Comparison of ENCODE assay signal across 1 cellular context in the genomic region with DNA sequence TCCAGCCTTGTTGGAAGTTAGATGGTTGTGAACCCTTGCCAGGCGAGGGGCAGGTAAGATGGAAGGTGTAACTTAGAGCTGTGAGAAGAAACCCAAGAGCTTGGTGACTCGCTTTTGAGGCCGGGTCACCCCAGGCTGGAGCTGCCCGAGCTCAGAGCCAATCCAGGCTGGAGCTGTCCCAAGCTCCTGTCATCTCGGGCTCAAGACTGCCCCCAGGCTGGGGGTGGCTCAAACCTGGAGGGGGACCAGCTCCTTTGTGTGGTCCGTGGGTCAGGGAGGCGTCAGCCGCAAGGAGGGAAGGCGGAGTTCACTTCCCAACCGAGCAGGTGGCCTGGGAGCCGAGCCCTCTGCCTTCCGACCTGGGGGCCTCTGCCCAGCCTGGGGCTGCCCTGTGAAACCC.
TF ChIP-seq lines count a peak whose summit lies in the region.

No MANE protein-coding gene starts in this region.

TF ChIP-seq in HepG2, 621 proteins besides CTCF, POLR2A, EP300 and RAD21 (continued from another document):
- TF ChIP-seq, protein P1, sequence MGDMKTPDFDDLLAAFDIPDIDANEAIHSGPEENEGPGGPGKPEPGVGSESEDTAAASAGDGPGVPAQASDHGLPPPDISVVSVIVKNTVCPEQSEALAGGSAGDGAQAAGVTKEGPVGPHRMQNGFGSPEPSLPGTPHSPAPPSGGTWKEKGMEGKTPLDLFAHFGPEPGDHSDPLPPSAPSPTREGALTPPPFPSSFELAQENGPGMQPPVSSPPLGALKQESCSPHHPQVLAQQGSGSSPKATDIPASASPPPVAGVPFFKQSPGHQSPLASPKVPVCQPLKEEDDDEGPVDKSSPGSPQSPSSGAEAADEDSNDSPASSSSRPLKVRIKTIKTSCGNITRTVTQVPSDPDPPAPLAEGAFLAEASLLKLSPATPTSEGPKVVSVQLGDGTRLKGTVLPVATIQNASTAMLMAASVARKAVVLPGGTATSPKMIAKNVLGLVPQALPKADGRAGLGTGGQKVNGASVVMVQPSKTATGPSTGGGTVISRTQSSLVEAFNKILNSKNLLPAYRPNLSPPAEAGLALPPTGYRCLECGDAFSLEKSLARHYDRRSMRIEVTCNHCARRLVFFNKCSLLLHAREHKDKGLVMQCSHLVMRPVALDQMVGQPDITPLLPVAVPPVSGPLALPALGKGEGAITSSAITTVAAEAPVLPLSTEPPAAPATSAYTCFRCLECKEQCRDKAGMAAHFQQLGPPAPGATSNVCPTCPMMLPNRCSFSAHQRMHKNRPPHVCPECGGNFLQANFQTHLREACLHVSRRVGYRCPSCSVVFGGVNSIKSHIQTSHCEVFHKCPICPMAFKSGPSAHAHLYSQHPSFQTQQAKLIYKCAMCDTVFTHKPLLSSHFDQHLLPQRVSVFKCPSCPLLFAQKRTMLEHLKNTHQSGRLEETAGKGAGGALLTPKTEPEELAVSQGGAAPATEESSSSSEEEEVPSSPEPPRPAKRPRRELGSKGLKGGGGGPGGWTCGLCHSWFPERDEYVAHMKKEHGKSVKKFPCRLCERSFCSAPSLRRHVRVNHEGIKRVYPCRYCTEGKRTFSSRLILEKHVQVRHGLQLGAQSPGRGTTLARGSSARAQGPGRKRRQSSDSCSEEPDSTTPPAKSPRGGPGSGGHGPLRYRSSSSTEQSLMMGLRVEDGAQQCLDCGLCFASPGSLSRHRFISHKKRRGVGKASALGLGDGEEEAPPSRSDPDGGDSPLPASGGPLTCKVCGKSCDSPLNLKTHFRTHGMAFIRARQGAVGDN (CRISPR knock-in tag; IDR thresholded peaks at IDR 0.05) = peak; percentile 41; the same call in 1 of the 2 replicates
- TF ChIP-seq ZNF30 (CRISPR knock-in tag; IDR thresholded peaks at IDR 0.05) = no peak
- TF ChIP-seq ATF7-NPFF (CRISPR knock-in tag; IDR thresholded peaks at IDR 0.05; ENCODE audit: low read depth) = no peak
- TF ChIP-seq, protein P2, sequence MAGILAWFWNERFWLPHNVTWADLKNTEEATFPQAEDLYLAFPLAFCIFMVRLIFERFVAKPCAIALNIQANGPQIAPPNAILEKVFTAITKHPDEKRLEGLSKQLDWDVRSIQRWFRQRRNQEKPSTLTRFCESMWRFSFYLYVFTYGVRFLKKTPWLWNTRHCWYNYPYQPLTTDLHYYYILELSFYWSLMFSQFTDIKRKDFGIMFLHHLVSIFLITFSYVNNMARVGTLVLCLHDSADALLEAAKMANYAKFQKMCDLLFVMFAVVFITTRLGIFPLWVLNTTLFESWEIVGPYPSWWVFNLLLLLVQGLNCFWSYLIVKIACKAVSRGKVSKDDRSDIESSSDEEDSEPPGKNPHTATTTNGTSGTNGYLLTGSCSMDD (CRISPR knock-in tag; IDR thresholded peaks at IDR 0.05) = no peak
- TF ChIP-seq, protein P3, sequence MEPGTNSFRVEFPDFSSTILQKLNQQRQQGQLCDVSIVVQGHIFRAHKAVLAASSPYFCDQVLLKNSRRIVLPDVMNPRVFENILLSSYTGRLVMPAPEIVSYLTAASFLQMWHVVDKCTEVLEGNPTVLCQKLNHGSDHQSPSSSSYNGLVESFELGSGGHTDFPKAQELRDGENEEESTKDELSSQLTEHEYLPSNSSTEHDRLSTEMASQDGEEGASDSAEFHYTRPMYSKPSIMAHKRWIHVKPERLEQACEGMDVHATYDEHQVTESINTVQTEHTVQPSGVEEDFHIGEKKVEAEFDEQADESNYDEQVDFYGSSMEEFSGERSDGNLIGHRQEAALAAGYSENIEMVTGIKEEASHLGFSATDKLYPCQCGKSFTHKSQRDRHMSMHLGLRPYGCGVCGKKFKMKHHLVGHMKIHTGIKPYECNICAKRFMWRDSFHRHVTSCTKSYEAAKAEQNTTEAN (CRISPR knock-in tag; conservative IDR thresholded peaks at IDR 0.05) = no peak
- TF ChIP-seq, protein P4, sequence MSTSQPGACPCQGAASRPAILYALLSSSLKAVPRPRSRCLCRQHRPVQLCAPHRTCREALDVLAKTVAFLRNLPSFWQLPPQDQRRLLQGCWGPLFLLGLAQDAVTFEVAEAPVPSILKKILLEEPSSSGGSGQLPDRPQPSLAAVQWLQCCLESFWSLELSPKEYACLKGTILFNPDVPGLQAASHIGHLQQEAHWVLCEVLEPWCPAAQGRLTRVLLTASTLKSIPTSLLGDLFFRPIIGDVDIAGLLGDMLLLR (CRISPR knock-in tag; IDR thresholded peaks at IDR 0.05) = no peak
- TF ChIP-seq, protein P5, sequence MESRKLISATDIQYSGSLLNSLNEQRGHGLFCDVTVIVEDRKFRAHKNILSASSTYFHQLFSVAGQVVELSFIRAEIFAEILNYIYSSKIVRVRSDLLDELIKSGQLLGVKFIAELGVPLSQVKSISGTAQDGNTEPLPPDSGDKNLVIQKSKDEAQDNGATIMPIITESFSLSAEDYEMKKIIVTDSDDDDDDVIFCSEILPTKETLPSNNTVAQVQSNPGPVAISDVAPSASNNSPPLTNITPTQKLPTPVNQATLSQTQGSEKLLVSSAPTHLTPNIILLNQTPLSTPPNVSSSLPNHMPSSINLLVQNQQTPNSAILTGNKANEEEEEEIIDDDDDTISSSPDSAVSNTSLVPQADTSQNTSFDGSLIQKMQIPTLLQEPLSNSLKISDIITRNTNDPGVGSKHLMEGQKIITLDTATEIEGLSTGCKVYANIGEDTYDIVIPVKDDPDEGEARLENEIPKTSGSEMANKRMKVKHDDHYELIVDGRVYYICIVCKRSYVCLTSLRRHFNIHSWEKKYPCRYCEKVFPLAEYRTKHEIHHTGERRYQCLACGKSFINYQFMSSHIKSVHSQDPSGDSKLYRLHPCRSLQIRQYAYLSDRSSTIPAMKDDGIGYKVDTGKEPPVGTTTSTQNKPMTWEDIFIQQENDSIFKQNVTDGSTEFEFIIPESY (CRISPR knock-in tag; IDR thresholded peaks at IDR 0.05) = 0 out of 2 replicates have a peak, but pooled peaks have one; percentile 10
- TF ChIP-seq AGO2 (optimal IDR thresholded peaks at IDR 0.05; ENCODE audit: low read depth, low read length) = peak; percentile 24
- TF ChIP-seq CC2D1A (CRISPR knock-in tag; IDR thresholded peaks at IDR 0.05) = no peak
- TF ChIP-seq SMAD1 (CRISPR knock-in tag; IDR thresholded peaks at IDR 0.05; ENCODE audit: borderline replicate concordance, low read depth) = no peak
- TF ChIP-seq, protein P6, sequence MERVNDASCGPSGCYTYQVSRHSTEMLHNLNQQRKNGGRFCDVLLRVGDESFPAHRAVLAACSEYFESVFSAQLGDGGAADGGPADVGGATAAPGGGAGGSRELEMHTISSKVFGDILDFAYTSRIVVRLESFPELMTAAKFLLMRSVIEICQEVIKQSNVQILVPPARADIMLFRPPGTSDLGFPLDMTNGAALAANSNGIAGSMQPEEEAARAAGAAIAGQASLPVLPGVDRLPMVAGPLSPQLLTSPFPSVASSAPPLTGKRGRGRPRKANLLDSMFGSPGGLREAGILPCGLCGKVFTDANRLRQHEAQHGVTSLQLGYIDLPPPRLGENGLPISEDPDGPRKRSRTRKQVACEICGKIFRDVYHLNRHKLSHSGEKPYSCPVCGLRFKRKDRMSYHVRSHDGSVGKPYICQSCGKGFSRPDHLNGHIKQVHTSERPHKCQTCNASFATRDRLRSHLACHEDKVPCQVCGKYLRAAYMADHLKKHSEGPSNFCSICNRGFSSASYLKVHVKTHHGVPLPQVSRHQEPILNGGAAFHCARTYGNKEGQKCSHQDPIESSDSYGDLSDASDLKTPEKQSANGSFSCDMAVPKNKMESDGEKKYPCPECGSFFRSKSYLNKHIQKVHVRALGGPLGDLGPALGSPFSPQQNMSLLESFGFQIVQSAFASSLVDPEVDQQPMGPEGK (CRISPR knock-in tag; IDR thresholded peaks at IDR 0.05) = 0 out of 2 replicates have a peak, but pooled peaks have one; percentile 56
- TF ChIP-seq, protein P7, sequence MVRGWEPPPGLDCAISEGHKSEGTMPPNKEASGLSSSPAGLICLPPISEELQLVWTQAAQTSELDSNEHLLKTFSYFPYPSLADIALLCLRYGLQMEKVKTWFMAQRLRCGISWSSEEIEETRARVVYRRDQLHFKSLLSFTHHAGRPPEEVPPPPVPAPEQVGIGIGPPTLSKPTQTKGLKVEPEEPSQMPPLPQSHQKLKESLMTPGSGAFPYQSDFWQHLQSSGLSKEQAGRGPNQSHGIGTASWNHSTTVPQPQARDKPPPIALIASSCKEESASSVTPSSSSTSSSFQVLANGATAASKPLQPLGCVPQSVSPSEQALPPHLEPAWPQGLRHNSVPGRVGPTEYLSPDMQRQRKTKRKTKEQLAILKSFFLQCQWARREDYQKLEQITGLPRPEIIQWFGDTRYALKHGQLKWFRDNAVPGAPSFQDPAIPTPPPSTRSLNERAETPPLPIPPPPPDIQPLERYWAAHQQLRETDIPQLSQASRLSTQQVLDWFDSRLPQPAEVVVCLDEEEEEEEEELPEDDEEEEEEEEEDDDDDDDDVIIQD (CRISPR knock-in tag; IDR thresholded peaks at IDR 0.05; ENCODE audit: low read depth) = no peak
- no peak for TF ChIP-seq EZH2 (conservative IDR thresholded peaks at IDR 0.05; ENCODE audit: low read depth, low read length)
- TF ChIP-seq ZNF552 (CRISPR knock-in tag; IDR thresholded peaks at IDR 0.05; ENCODE audit: borderline replicate concordance) = no peak
- TF ChIP-seq, protein P8, sequence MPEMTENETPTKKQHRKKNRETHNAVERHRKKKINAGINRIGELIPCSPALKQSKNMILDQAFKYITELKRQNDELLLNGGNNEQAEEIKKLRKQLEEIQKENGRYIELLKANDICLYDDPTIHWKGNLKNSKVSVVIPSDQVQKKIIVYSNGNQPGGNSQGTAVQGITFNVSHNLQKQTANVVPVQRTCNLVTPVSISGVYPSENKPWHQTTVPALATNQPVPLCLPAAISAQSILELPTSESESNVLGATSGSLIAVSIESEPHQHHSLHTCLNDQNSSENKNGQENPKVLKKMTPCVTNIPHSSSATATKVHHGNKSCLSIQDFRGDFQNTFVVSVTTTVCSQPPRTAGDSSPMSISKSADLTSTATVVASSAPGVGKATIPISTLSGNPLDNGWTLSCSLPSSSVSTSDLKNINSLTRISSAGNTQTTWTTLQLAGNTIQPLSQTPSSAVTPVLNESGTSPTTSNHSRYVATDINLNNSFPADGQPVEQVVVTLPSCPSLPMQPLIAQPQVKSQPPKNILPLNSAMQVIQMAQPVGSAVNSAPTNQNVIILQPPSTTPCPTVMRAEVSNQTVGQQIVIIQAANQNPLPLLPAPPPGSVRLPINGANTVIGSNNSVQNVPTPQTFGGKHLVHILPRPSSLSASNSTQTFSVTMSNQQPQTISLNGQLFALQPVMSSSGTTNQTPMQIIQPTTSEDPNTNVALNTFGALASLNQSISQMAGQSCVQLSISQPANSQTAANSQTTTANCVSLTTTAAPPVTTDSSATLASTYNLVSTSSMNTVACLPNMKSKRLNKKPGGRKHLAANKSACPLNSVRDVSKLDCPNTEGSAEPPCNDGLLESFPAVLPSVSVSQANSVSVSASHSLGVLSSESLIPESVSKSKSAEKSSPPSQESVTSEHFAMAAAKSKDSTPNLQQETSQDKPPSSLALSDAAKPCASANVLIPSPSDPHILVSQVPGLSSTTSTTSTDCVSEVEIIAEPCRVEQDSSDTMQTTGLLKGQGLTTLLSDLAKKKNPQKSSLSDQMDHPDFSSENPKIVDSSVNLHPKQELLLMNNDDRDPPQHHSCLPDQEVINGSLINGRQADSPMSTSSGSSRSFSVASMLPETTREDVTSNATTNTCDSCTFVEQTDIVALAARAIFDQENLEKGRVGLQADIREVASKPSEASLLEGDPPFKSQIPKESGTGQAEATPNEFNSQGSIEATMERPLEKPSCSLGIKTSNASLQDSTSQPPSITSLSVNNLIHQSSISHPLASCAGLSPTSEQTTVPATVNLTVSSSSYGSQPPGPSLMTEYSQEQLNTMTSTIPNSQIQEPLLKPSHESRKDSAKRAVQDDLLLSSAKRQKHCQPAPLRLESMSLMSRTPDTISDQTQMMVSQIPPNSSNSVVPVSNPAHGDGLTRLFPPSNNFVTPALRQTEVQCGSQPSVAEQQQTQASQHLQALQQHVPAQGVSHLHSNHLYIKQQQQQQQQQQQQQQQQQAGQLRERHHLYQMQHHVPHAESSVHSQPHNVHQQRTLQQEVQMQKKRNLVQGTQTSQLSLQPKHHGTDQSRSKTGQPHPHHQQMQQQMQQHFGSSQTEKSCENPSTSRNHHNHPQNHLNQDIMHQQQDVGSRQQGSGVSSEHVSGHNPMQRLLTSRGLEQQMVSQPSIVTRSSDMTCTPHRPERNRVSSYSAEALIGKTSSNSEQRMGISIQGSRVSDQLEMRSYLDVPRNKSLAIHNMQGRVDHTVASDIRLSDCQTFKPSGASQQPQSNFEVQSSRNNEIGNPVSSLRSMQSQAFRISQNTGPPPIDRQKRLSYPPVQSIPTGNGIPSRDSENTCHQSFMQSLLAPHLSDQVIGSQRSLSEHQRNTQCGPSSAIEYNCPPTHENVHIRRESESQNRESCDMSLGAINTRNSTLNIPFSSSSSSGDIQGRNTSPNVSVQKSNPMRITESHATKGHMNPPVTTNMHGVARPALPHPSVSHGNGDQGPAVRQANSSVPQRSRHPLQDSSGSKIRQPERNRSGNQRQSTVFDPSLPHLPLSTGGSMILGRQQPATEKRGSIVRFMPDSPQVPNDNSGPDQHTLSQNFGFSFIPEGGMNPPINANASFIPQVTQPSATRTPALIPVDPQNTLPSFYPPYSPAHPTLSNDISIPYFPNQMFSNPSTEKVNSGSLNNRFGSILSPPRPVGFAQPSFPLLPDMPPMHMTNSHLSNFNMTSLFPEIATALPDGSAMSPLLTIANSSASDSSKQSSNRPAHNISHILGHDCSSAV (CRISPR knock-in tag; IDR thresholded peaks at IDR 0.05; ENCODE audit: borderline replicate concordance) = no peak
- no peak for TF ChIP-seq ISL2 (CRISPR knock-in tag; IDR thresholded peaks at IDR 0.05)
- TF ChIP-seq HHEX (CRISPR knock-in tag; IDR thresholded peaks at IDR 0.05) = no peak
- no peak for TF ChIP-seq XBP1 (CRISPR knock-in tag; IDR thresholded peaks at IDR 0.05)
- TF ChIP-seq, protein P9, sequence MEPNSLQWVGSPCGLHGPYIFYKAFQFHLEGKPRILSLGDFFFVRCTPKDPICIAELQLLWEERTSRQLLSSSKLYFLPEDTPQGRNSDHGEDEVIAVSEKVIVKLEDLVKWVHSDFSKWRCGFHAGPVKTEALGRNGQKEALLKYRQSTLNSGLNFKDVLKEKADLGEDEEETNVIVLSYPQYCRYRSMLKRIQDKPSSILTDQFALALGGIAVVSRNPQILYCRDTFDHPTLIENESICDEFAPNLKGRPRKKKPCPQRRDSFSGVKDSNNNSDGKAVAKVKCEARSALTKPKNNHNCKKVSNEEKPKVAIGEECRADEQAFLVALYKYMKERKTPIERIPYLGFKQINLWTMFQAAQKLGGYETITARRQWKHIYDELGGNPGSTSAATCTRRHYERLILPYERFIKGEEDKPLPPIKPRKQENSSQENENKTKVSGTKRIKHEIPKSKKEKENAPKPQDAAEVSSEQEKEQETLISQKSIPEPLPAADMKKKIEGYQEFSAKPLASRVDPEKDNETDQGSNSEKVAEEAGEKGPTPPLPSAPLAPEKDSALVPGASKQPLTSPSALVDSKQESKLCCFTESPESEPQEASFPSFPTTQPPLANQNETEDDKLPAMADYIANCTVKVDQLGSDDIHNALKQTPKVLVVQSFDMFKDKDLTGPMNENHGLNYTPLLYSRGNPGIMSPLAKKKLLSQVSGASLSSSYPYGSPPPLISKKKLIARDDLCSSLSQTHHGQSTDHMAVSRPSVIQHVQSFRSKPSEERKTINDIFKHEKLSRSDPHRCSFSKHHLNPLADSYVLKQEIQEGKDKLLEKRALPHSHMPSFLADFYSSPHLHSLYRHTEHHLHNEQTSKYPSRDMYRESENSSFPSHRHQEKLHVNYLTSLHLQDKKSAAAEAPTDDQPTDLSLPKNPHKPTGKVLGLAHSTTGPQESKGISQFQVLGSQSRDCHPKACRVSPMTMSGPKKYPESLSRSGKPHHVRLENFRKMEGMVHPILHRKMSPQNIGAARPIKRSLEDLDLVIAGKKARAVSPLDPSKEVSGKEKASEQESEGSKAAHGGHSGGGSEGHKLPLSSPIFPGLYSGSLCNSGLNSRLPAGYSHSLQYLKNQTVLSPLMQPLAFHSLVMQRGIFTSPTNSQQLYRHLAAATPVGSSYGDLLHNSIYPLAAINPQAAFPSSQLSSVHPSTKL (CRISPR knock-in tag; IDR thresholded peaks at IDR 0.05) = no peak
- no peak for TF ChIP-seq SMAD9 (CRISPR knock-in tag; IDR thresholded peaks at IDR 0.05)
- no peak for TF ChIP-seq POLR2AphosphoS2 (IDR thresholded peaks at IDR 0.05; ENCODE audit: low read depth, low read length)
